15 cellular contexts compared by ENCODE assay signal in the genomic region with DNA sequence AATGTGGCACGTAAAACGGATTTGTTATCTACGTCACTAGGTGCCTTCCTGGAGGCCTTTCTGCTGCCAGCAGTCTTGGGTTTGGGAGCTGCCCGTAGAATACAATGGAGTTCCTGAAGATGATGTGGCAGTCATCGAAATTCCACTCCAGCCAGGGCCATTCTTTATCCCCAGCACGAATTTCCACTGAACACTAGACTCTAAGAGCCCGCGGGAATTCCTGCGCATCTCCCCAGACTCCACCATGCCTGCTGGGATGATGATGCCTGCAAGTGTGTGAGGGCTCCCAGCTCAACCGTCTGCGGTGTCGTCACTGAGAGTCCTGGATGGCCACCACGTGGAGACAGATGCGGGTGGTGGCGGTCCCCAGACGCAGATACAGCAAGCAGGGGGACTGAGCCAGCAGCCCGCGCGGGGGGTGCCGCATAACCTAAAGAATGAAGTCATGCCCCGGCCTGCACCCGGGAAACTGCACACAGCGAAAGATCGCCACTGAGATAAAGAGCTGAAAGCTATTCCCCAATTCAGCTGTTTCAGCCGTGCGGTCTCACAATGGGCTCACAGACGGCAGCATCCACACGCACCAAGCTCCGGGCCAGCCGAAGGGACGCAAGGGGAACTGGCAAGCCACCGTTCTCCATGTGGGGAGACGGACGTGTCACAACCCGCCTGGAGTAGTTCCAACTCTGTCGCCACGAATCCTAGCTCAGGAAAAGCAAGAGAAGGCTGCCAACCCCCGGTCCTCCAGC. TPM values are rescaled to one million over a fixed set of nuclear protein-coding genes. Genes with fewer than 3 reads are reported as not detected.
A peak's percentile ranks its signal among the peaks of the same experiment; 100 is the strongest.
DNase-seq lines count a peak whose midpoint lies in the region; ATAC-seq and TF ChIP-seq lines count a peak whose summit lies in the region.
"Had no signal": no experiment of that assay in that cellular context is flagged by ENCODE, and none has a peak within 500 bp of the region (broad histone marks: within the 10 kb centered on the region; RNA-seq: fewer than 3 reads in every experiment).

No MANE protein-coding gene starts in this region.

- no peak overlapping the region for H4K91ac ChIP-seq in H9 (ENCODE audit: insufficient read length, low read depth, low read length)

- no peak for ATAC-seq in T-cell (replicated peaks in 1 of 4)
- ATAC-seq: GM12878 had no signal

- no peak overlapping the region for H2BK120ac ChIP-seq in H9 (ENCODE audit: low read depth, low read length, poor library complexity, severe bottlenecking)

- no peaks in the 10 kb centered on the region for H3K36me3 Mint-ChIP-seq in H9 (ENCODE audit: insufficient read depth in 1 of 3, low read depth in 3 of 3)
- no peaks in the 10 kb centered on the region for H3K36me3 Mint-ChIP-seq in T-cell

- H3K27ac Mint-ChIP-seq in H9 (peak overlapping the region in 1 of 3 experiments; percentile 45; a peak in 1 of 7 replicates), T-cell (no peak overlapping the region)

- H3K56ac ChIP-seq in H9 (ENCODE audit: insufficient read length, low read depth, low read length): no peak overlapping the region

- peak overlapping the region; percentile 13 for H3K18ac ChIP-seq in H9 (ENCODE audit: insufficient read length, low read depth, low read length)

- no peak overlapping the region for H3K4me2 ChIP-seq in H9 (ENCODE audit: insufficient read depth, insufficient read length, low read length)
- H3K4me2 ChIP-seq in skeletal muscle satellite cell (ENCODE audit: low read length): peak overlapping the region; percentile 44

- CTCF ChIA-PET in T-cell (lab: Charles Lee): no interaction called here

- H3K27me3 Mint-ChIP-seq in H9 (ENCODE audit: low read depth) (peaks cover 2% of the 10 kb centered on the region; the same call in 1 of the 2 replicates), T-cell (peaks cover 19 to 27% of the 10 kb centered on the region in 2 donors)

- H3K4ac ChIP-seq in H9 (ENCODE audit: low read depth, low read length): no peak overlapping the region

- H3K14ac ChIP-seq in H9 (ENCODE audit: insufficient read depth, low read length): no peak overlapping the region

- POLR2A ChIA-PET in T-cell (lab: Charles Lee): no interaction called here

- no peak overlapping the region for H4K5ac ChIP-seq in H9 (ENCODE audit: insufficient read length, low read depth, low read length)

- no peaks in the 10 kb centered on the region for H4K20me1 ChIP-seq in H9 (ENCODE audit: control insufficient read depth, insufficient read depth, insufficient read length)

- no peak overlapping the region for H3K23ac ChIP-seq in H9 (ENCODE audit: insufficient read length, low read depth, low read length)

- no peak overlapping the region for H2AFZ ChIP-seq in H9 (ENCODE audit: low read length)

- no peak overlapping the region for H2BK15ac ChIP-seq in H9 (ENCODE audit: low read depth, low read length)

- H3K27ac ChIP-seq in H9 (ENCODE audit: insufficient read length, low read depth, low read length) (no peak overlapping the region), iPS-20b (ENCODE audit: low read length) (no peak overlapping the region)

- no peaks in the 10 kb centered on the region for H3K79me2 ChIP-seq in H9 (ENCODE audit: insufficient read depth, low read length)

- H2AK5ac ChIP-seq in H9 (ENCODE audit: insufficient read length, low read length): no peak overlapping the region

- no peak for TF ChIP-seq CTCF in H9 (conservative IDR thresholded peaks at IDR 0.05)
- no peak for TF ChIP-seq CTCF in GM13976 (IDR thresholded peaks at IDR 0.05; ENCODE audit: borderline replicate concordance, control extremely low read depth, extremely low read depth, insufficient read depth, missing control alignments)

- H3K9me3 Mint-ChIP-seq in H9: no peaks in the 10 kb centered on the region
- H3K9me3 Mint-ChIP-seq in T-cell: no peaks in the 10 kb centered on the region

- H3K27me3 ChIP-seq in H9 (ENCODE audit: insufficient read depth, low read length) (no peaks in the 10 kb centered on the region), iPS-20b (ENCODE audit: insufficient read depth, low read length) (no peaks in the 10 kb centered on the region), skeletal muscle satellite cell (ENCODE audit: control insufficient read depth, insufficient read depth, low read length) (no peaks in the 10 kb centered on the region)

- in situ Hi-C loops in GM13976 (cut with MboI; ENCODE audit: low sequenced_read_pairs, unreplicated experiment): no loop called here

- no peaks in the 10 kb centered on the region for H3K23me2 ChIP-seq in H9 (ENCODE audit: insufficient read length, low read depth, low read length, poor library complexity, severe bottlenecking)

- H3K9ac ChIP-seq in H9 (ENCODE audit: extremely low read depth, insufficient read length, low read length) (no peak overlapping the region), iPS-20b (ENCODE audit: low read depth, low read length) (peak overlapping the region; percentile 9; the same call in 1 of the 2 replicates), skeletal muscle satellite cell (ENCODE audit: low read depth, low read length) (no peak overlapping the region)

- DNase-seq in H9 (no peak), dermis microvascular lymphatic vessel endothelial cell (ENCODE audit: low read depth in 2 of 2) (peak; percentile 54 to 72), cortex of kidney (lab: John Stamatoyannopoulos, UW) (no peak), T-cell (no peak), GM13976 (ENCODE audit: low spot score) (no peak)
- no peak for DNase-seq in stimulated activated CD4-positive, alpha-beta T cell treated with anti-CD3 and anti-CD28 coated beads, Interleukin-15, amount 100 ng/mL, for 24 hours
- DNase-seq: amniotic stem cell, DMS79, HCEC 1CT, NCI-H1048, NCI-H82, small intestine had no signal

- no peaks in the 10 kb centered on the region for H3K9me3 ChIP-seq in H9 (ENCODE audit: control insufficient read depth, low read depth, low read length)
- H3K9me3 ChIP-seq in iPS-20b (ENCODE audit: insufficient read depth, low read depth, low read length): no peaks in the 10 kb centered on the region
- H3K9me3 ChIP-seq in skeletal muscle satellite cell (replicated peaks; ENCODE audit: low read length): no peaks in the 10 kb centered on the region

- H3K79me1 ChIP-seq in H9 (ENCODE audit: insufficient read depth, low read depth, low read length, poor library complexity, severe bottlenecking): peaks cover 4% of the 10 kb centered on the region

- no peak overlapping the region for H2BK5ac ChIP-seq in H9 (ENCODE audit: insufficient read length, low read length)

- H2BK20ac ChIP-seq in H9 (ENCODE audit: low read depth, low read length, poor library complexity, severe bottlenecking): no peak overlapping the region

- H3K4me1 ChIP-seq in H9 (ENCODE audit: insufficient read depth, low read length) (peaks cover 15% of the 10 kb centered on the region), iPS-20b (ENCODE audit: insufficient read depth, low read length) (peaks cover 42% of the 10 kb centered on the region), skeletal muscle satellite cell (ENCODE audit: control insufficient read depth, insufficient read depth, low read length) (peaks cover 41% of the 10 kb centered on the region)

- no peak overlapping the region for H4K8ac ChIP-seq in H9 (replicated peaks; ENCODE audit: insufficient read length, low read depth, low read length)

- peak overlapping the region in 1 of 2 experiments; percentile 47; a peak in 1 of 5 replicates for H3K4me3 Mint-ChIP-seq in H9
- H3K4me3 Mint-ChIP-seq in T-cell: no peak overlapping the region

- no peak overlapping the region for H2BK12ac ChIP-seq in H9 (ENCODE audit: insufficient read length, low read depth, low read length)

- H3T11ph ChIP-seq in H9 (ENCODE audit: low read length): no peak overlapping the region

- WGBS in H9 (ENCODE audit: extremely low coverage, insufficient read length, low lambda C conversion rate): no CpG with 5 or more reads among the region's 38 CpGs

- no peaks in the 10 kb centered on the region for H3K36me3 ChIP-seq in iPS-20b (ENCODE audit: insufficient read depth, low read depth, low read length)
- H3K36me3 ChIP-seq in skeletal muscle satellite cell (ENCODE audit: insufficient read depth, low read length): peaks cover 10% of the 10 kb centered on the region

- H3K4me1 Mint-ChIP-seq in H9 (peaks cover 66 to 74% of the 10 kb centered on the region in 2 experiments), T-cell (no peaks in the 10 kb centered on the region)

- H3K4me3 ChIP-seq in iPS-20b (ENCODE audit: low read length) (no peak overlapping the region), skeletal muscle satellite cell (ENCODE audit: low read length) (no peak overlapping the region)
- H3K4me3 ChIP-seq: GM12878 had no signal

RNA-seq across cellular contexts. Expression of gene COL4A1, which starts 41.1 kb away (rescaled TPM):
- total RNA-seq in H9 (2021) (73.1 and 74.6 TPM in 2 replicates), dermis microvascular lymphatic vessel endothelial cell (1,098 and 1,589 TPM in 2 replicates), T-cell (1 to 10 TPM in 1 of 5 donors, under 1 TPM in 2, not detected in 2; 0.49 to 1.3 (median 0.85) TPM)
- total RNA-seq in skeletal muscle satellite cell (2012; rRNA removed): 112 and 149 TPM in 2 replicates

RNA-seq across cellular contexts. Expression of gene COL4A2, which starts 41.2 kb away (rescaled TPM):
- 68.8 and 76.5 TPM in 2 replicates for total RNA-seq in H9 (2021)
- total RNA-seq in dermis microvascular lymphatic vessel endothelial cell: 626 and 1,224 TPM in 2 replicates
- total RNA-seq in skeletal muscle satellite cell (2012; rRNA removed): 75.5 and 113 TPM in 2 replicates
- 1 to 10 TPM in 2 of 5 donors, under 1 TPM in 1, not detected in 2; 0.72 to 2.2 (median 1.6) TPM for total RNA-seq in T-cell

Comparison
In these comparisons a context has a peak if more than half of its experiments do, and no peak if none do; other contexts are left out.
1. DNase-seq: peak in dermis microvascular lymphatic vessel endothelial cell (2 of 2); none in H9 (single experiment), cortex of kidney (single experiment), T-cell (0 of 34), GM13976 (single experiment) and stimulated activated CD4-positive, alpha-beta T cell treated with anti-CD3 and anti-CD28 coated beads, Interleukin-15, amount 100 ng/mL, for 24 hours (single experiment).
2. RNA of gene COL4A1, which starts 41.1 kb away (total RNA-seq): 1,098 to 1,589 TPM in dermis microvascular lymphatic vessel endothelial cell and 73.1 to 74.6 TPM in H9; 0.49 to 1.3 TPM in T-cell; every median in the first group is over 10 times any median in the second.
3. RNA of gene COL4A2, which starts 41.2 kb away (total RNA-seq): 626 to 1,224 TPM in dermis microvascular lymphatic vessel endothelial cell and 68.8 to 76.5 TPM in H9; 0.72 to 2.2 TPM in T-cell; every median in the first group is over 10 times any median in the second.